8 cellular contexts compared by ENCODE assay signal in genomic region chr11:67955461-67956007, GRCh38. TPM values are rescaled to one million over a fixed set of nuclear protein-coding genes. Genes with fewer than 3 reads are reported as not detected.
A peak's percentile ranks its signal among the peaks of the same experiment; 100 is the strongest.
DNase-seq lines count a peak whose midpoint lies in the region; ATAC-seq and TF ChIP-seq lines count a peak whose summit lies in the region.
"Not testable (repeated sequence)": the region's sequence is repeated elsewhere in the genome, so short reads cannot be mapped to it uniquely, and the experiment has no call there.

No MANE protein-coding gene starts in this region.

- H3K9me3 ChIP-seq in breast epithelium; osteoblast (ENCODE audit: low read depth, low read length): not testable (repeated sequence)

- not testable (repeated sequence) for H3K36me3 ChIP-seq in breast epithelium; osteoblast (ENCODE audit: insufficient read depth, low read length)

- peak overlapping the region; percentile 72 for H2AFZ ChIP-seq in osteoblast (ENCODE audit: low read length)

- H3K27ac ChIP-seq in breast epithelium: peak overlapping the region; percentile 13 to 76
- not testable (repeated sequence) for H3K27ac ChIP-seq in osteoblast (ENCODE audit: low read depth, low read length)

- H3K4me3 Mint-ChIP-seq in Calu3 (ENCODE audit: low read depth, unreplicated experiment): peak overlapping the region; percentile 94
- H3K4me3 Mint-ChIP-seq in stimulated activated effector memory CD8-positive, alpha-beta T cell treated with anti-CD3 and anti-CD28 coated beads, Interleukin-12 subunit alpha, Interleukin-12 subunit beta, amount 100 ng/mL, for 72 hours: peak overlapping the region; percentile 80

- H3K79me2 ChIP-seq in osteoblast (ENCODE audit: insufficient read depth, low read length): not testable (repeated sequence)

- DNase-seq in Calu3 (peak; percentile 90), HuH-7.5 (ENCODE audit: low spot score) (peak; percentile 96), NOMO-1 treated with DMSO at 0.1 percent for 48 hours (lab: John Stamatoyannopoulos, UW; ENCODE audit: unreplicated experiment) (peak; percentile 19), breast epithelium (ENCODE audit: low spot score in 2 of 2) (peak; percentile 53 to 69), hepatic stellate cell (ENCODE audit: low spot score) (peak; percentile 73), osteoblast (ENCODE audit: insufficient read length, low spot score, missing footprints) (peak; percentile 97)
- DNase-seq in activated CD4-positive, alpha-beta T cell treated with anti-CD3 and anti-CD28 coated beads, Interleukin-2, amount 50 U/mL, for 1 hour: peak; percentile 76
- DNase-seq in stimulated activated effector memory CD8-positive, alpha-beta T cell treated with anti-CD3 and anti-CD28 coated beads, Interleukin-12 subunit alpha, Interleukin-12 subunit beta, amount 100 ng/mL, for 72 hours (ENCODE audit: low spot score in 2 of 2): peak; percentile 90 to 96

- H3K9me3 Mint-ChIP-seq in Calu3 (ENCODE audit: low read depth, unreplicated experiment); stimulated activated effector memory CD8-positive, alpha-beta T cell treated with anti-CD3 and anti-CD28 coated beads, Interleukin-12 subunit alpha, Interleukin-12 subunit beta, amount 100 ng/mL, for 72 hours: not testable (repeated sequence)

- H3K4me1 ChIP-seq in breast epithelium; osteoblast (ENCODE audit: insufficient read depth, low read length): not testable (repeated sequence)

- H3K36me3 Mint-ChIP-seq in Calu3 (ENCODE audit: insufficient read depth, unreplicated experiment); stimulated activated effector memory CD8-positive, alpha-beta T cell treated with anti-CD3 and anti-CD28 coated beads, Interleukin-12 subunit alpha, Interleukin-12 subunit beta, amount 100 ng/mL, for 72 hours: not testable (repeated sequence)

- peaks cover 78% of the 10 kb centered on the region for H3K27me3 Mint-ChIP-seq in Calu3 (ENCODE audit: unreplicated experiment)

- intact Hi-C loops in Calu3 (cut with micrococcal nuclease; ENCODE audit: unreplicated experiment); breast epithelium (cut with DNase I; ENCODE audit: low total_unique reads): not testable (repeated sequence)

- TF ChIP-seq CTCF in Calu3 (IDR thresholded peaks at IDR 0.05; ENCODE audit: unreplicated experiment) (peak; percentile 82), breast epithelium (IDR thresholded peaks at IDR 0.05) (peak in 2 of 3 donors; percentile 35 to 48), osteoblast (IDR thresholded peaks at IDR 0.05; ENCODE audit: extremely low read depth, low read depth, low read length) (peak; percentile 44)

- peak overlapping the region; percentile 53 for H3K27ac Mint-ChIP-seq in Calu3 (ENCODE audit: unreplicated experiment)
- peak overlapping the region; percentile 69 for H3K27ac Mint-ChIP-seq in stimulated activated effector memory CD8-positive, alpha-beta T cell treated with anti-CD3 and anti-CD28 coated beads, Interleukin-12 subunit alpha, Interleukin-12 subunit beta, amount 100 ng/mL, for 72 hours

- TF ChIP-seq POLR2A in breast epithelium (IDR thresholded peaks at IDR 0.05): not testable (repeated sequence)

- peak overlapping the region; percentile 42 to 61 (median 60) for H3K4me3 ChIP-seq in breast epithelium
- peak overlapping the region; percentile 65 for H3K4me3 ChIP-seq in osteoblast (ENCODE audit: insufficient read depth, low read length)

- not testable (repeated sequence) for BruUV-seq in Calu3 (replicated peaks; lab: Mats Ljungman, UMichigan)

- H3K27me3 ChIP-seq in breast epithelium; osteoblast (ENCODE audit: insufficient read depth, low read length): not testable (repeated sequence)

- H3K4me1 Mint-ChIP-seq in Calu3 (ENCODE audit: low read depth, unreplicated experiment): not testable (repeated sequence)
- H3K4me1 Mint-ChIP-seq in stimulated activated effector memory CD8-positive, alpha-beta T cell treated with anti-CD3 and anti-CD28 coated beads, Interleukin-12 subunit alpha, Interleukin-12 subunit beta, amount 100 ng/mL, for 72 hours: peaks cover 22% of the 10 kb centered on the region

- peak; percentile 82 for ATAC-seq in stimulated activated effector memory CD8-positive, alpha-beta T cell treated with anti-CD3 and anti-CD28 coated beads, Interleukin-12 subunit alpha, Interleukin-12 subunit beta, amount 100 ng/mL, for 72 hours

- CTCF ChIA-PET in Calu3 (lab: Charles Lee): interaction anchor here (0.6 to 1.7 kb wide), 5 partner anchors 12 to 110 kb away, joined by 3 to 11 read pairs (median 4); partner anchors contain the start of gene ALDH3B1

- peak overlapping the region; percentile 48 for H3K4me2 ChIP-seq in osteoblast (ENCODE audit: insufficient read depth, low read length)

- H4K20me1 ChIP-seq in osteoblast (ENCODE audit: insufficient read depth, low read length): not testable (repeated sequence)

RNA-seq across cellular contexts. Expression of gene UNC93B1, which starts 48.4 kb away (rescaled TPM):
- 71.2 and 92.6 TPM in 2 replicates for total RNA-seq in Calu3 (2022)
- 10 to 100 TPM; 40.3 to 63.7 (median 49.8) TPM for total RNA-seq in breast epithelium
- 36.5 and 39.8 TPM in 2 replicates for total RNA-seq in osteoblast

RNA-seq across cellular contexts. Expression of gene ALDH3B1, which starts 54.6 kb away (rescaled TPM):
- total RNA-seq in Calu3 (2022) (41.6 and 68.2 TPM in 2 replicates), breast epithelium (10 to 100 TPM in 2 of 3 donors, 1 to 10 TPM in 1; 9.8 to 26.4 (median 20.6) TPM), osteoblast (59.5 and 63.0 TPM in 2 replicates)

Comparison
In these comparisons a context has a peak if more than half of its experiments do, and no peak if none do; other contexts are left out.
1. DNase-seq: peak in every context shown above with its lines; median percentile 97 in osteoblast; 96 in HuH-7.5; 93 in stimulated activated effector memory CD8-positive, alpha-beta T cell treated with anti-CD3 and anti-CD28 coated beads, Interleukin-12 subunit alpha, Interleukin-12 subunit beta, amount 100 ng/mL, for 72 hours; 90 in Calu3; 76 in activated CD4-positive, alpha-beta T cell treated with anti-CD3 and anti-CD28 coated beads, Interleukin-2, amount 50 U/mL, for 1 hour; 73 in hepatic stellate cell; 61 in breast epithelium; 19 in NOMO-1 treated with DMSO at 0.1 percent for 48 hours.